In genomic region chr22:22935546-22936157, GRCh38 we compare ENCODE assay signal across 1 cellular context.
TF ChIP-seq lines count a peak whose summit lies in the region.

No MANE protein-coding gene starts in this region.

TF ChIP-seq in WTC11, 78 proteins besides CTCF, POLR2A, EP300 and RAD21 (continued from another document):
- TF ChIP-seq AFF4 (CRISPR knock-in tag; IDR thresholded peaks at IDR 0.05; ENCODE audit: borderline replicate concordance) (no peak), ZMAT4 (CRISPR knock-in tag; IDR thresholded peaks at IDR 0.05) (no peak), RORB (CRISPR knock-in tag; IDR thresholded peaks at IDR 0.05) (no peak)
